In genomic region chr2:113502213-113503093, GRCh38 we compare ENCODE assay signal across 7 cellular contexts. TPM values are rescaled to one million over a fixed set of nuclear protein-coding genes. Genes with fewer than 3 reads are reported as not detected.
DNase-seq lines count a peak whose midpoint lies in the region; ATAC-seq, FAIRE-seq and TF ChIP-seq lines count a peak whose summit lies in the region.
"Not testable (repeated sequence)": the region's sequence is repeated elsewhere in the genome, so short reads cannot be mapped to it uniquely, and the experiment has no call there.

No MANE protein-coding gene starts in this region.

- TF ChIP-seq CTCF in GM13977 (IDR thresholded peaks at IDR 0.05; ENCODE audit: extremely low read depth, insufficient read depth, missing control alignments); MM.1S (IDR thresholded peaks at IDR 0.05; ENCODE audit: low read length); esophagus muscularis mucosa (IDR thresholded peaks at IDR 0.05); HepG2 (CRISPR knock-in tag; IDR thresholded peaks at IDR 0.05); prostate gland (IDR thresholded peaks at IDR 0.05): not testable (repeated sequence)

- POLR2A ChIA-PET in HepG2 (lab: Yijun Ruan, JAX) = not testable (repeated sequence)

- peak overlapping the region; percentile 79 for H3K4me3 Mint-ChIP-seq in activated T-helper 2 cell treated with anti-CD3 and anti-CD28 coated beads, Interferon-gamma antibody, Interleukin-2, Interleukin-4, amounts not matched to agents 10 μg/mL and 5 μg/mL and 100 μg/mL, durations not matched to agents 14 hours and 24 hours and 36 hours (ENCODE audit: low read depth)

- not testable (repeated sequence) for H3K36me3 ChIP-seq in MM.1S (replicated peaks; ENCODE audit: insufficient read depth, low read length); esophagus muscularis mucosa; HepG2 (replicated peaks in 1 of 2; ENCODE audit: control insufficient read depth in 1 of 2, insufficient read depth in 2 of 2, low read length in 2 of 2); prostate gland

- H3K4me3 ChIP-seq in MM.1S (ENCODE audit: low read length) = not testable (repeated sequence)
- H3K4me3 ChIP-seq in esophagus muscularis mucosa (peak overlapping the region in 3 of 4 donors; percentile 58 to 65 (median 58)), HepG2 (replicated peaks in 1 of 3; ENCODE audit: insufficient read depth in 1 of 3, low read depth in 2 of 3, low read length in 3 of 3) (peak overlapping the region; percentile 48 to 75 (median 58); a peak in 4 of 6 replicates), prostate gland (peak overlapping the region; percentile 14 to 28)

- not testable (repeated sequence) for H3K36me3 Mint-ChIP-seq in activated T-helper 2 cell treated with anti-CD3 and anti-CD28 coated beads, Interferon-gamma antibody, Interleukin-2, Interleukin-4, amounts not matched to agents 10 μg/mL and 5 μg/mL and 100 μg/mL, durations not matched to agents 14 hours and 24 hours and 36 hours (ENCODE audit: low read depth)

- CTCF ChIA-PET in HepG2 (lab: Yijun Ruan, JAX; ENCODE audit: low intra/inter-chr PET ratio, low total read pairs) = not testable (repeated sequence)

- intact Hi-C loops in activated T-helper 2 cell treated with anti-CD3 and anti-CD28 coated beads, Interferon-gamma antibody, Interleukin-2, Interleukin-4, amounts not matched to agents 10 μg/mL and 5 μg/mL and 100 μg/mL, durations not matched to agents 14 hours and 24 hours and 36 hours (cut with micrococcal nuclease) = loop anchor here (10.0 kb wide), 1 partner anchor 228 kb away; the partner anchor contains the start of gene PAX8
- intact Hi-C loops in esophagus muscularis mucosa (cut with DNase I); HepG2 (cut with micrococcal nuclease; ENCODE audit: unreplicated experiment); prostate gland (cut with DNase I): not testable (repeated sequence)

- BruUV-seq in HepG2 (replicated peaks; lab: Mats Ljungman, UMichigan) = not testable (repeated sequence)

- H3K4me1 Mint-ChIP-seq in activated T-helper 2 cell treated with anti-CD3 and anti-CD28 coated beads, Interferon-gamma antibody, Interleukin-2, Interleukin-4, amounts not matched to agents 10 μg/mL and 5 μg/mL and 100 μg/mL, durations not matched to agents 14 hours and 24 hours and 36 hours (ENCODE audit: low read depth) = peaks cover 15% of the 10 kb centered on the region

- not testable (repeated sequence) for TF ChIP-seq EP300 in esophagus muscularis mucosa (IDR thresholded peaks at IDR 0.05); HepG2 (IDR thresholded peaks at IDR 0.05; ENCODE audit: low read depth in 2 of 2, low read length in 2 of 2); HepG2 (CRISPR knock-in tag; IDR thresholded peaks at IDR 0.05; ENCODE audit: borderline replicate concordance)

- not testable (repeated sequence) for H2AFZ ChIP-seq in MM.1S (ENCODE audit: low read length); HepG2 (ENCODE audit: low read length)

- not testable (repeated sequence) for TF ChIP-seq RAD21 in HepG2 (CRISPR knock-in tag; IDR thresholded peaks at IDR 0.05)

- not testable (repeated sequence) for H3K9me2 ChIP-seq in MM.1S (replicated peaks; ENCODE audit: insufficient read depth, low read length)

- not testable (repeated sequence) for TF ChIP-seq POLR2A in esophagus muscularis mucosa (IDR thresholded peaks at IDR 0.05; ENCODE audit: low read depth); HepG2 (IDR thresholded peaks at IDR 0.05; ENCODE audit: insufficient read depth in 1 of 2, low read depth in 2 of 2, low read length in 2 of 2); prostate gland (IDR thresholded peaks at IDR 0.05)

- H3K9ac ChIP-seq in MM.1S (ENCODE audit: low read length); HepG2 (ENCODE audit: insufficient read depth, low read depth, low read length): not testable (repeated sequence)

- not testable (repeated sequence) for H3K79me2 ChIP-seq in MM.1S (ENCODE audit: low read length); HepG2 (ENCODE audit: insufficient read depth, low read length)

- in situ Hi-C loops in GM13977 (cut with MboI; ENCODE audit: low pct_unique_long_range_greater_than_20kb, low sequenced_read_pairs, unreplicated experiment); HepG2 (cut with HindIII; ENCODE audit: extremely low pct_ligation_motif_present, low pct_unique_long_range_greater_than_20kb): not testable (repeated sequence)

- H3K4me2 ChIP-seq in MM.1S (ENCODE audit: low read depth, low read length) (peak overlapping the region; percentile 6; the same call in 1 of the 2 replicates), HepG2 (ENCODE audit: low read depth, low read length) (peak overlapping the region; percentile 92)

- no CpG with 5 or more reads among the region's 73 CpGs for WGBS in esophagus muscularis mucosa
- 12% methylated on average over 37 of the region's 73 CpGs for WGBS in HepG2 (ENCODE audit: low lambda C conversion rate)
- 4% methylated on average over 56 of the region's 73 CpGs for WGBS in prostate gland

- ATAC-seq in HG02571 (IDR thresholded peaks at IDR 0.05; ENCODE audit: unreplicated experiment) (peak; percentile 24), HepG2 (peak; percentile 59)

- H3K4me1 ChIP-seq in MM.1S (ENCODE audit: low read length); prostate gland (replicated peaks): not testable (repeated sequence)
- H3K4me1 ChIP-seq in esophagus muscularis mucosa (peaks cover 0 to 36% (median 27%) of the 10 kb centered on the region in 4 donors), HepG2 (ENCODE audit: insufficient read depth, low read length) (peaks cover 17% of the 10 kb centered on the region)

- peak; percentile 16 for DNase-seq in GM13977 (ENCODE audit: low spot score)
- not testable (repeated sequence) for DNase-seq in MM.1S; activated T-helper 2 cell treated with anti-CD3 and anti-CD28 coated beads, Interferon-gamma antibody, Interleukin-2, Interleukin-4, amounts not matched to agents 10 μg/mL and 5 μg/mL and 100 μg/mL, durations not matched to agents 14 hours and 24 hours and 36 hours (ENCODE audit: low spot score); HepG2 (ENCODE audit: low spot score); prostate gland (ENCODE audit: low spot score)
- peak; percentile 55 for DNase-seq in esophagus muscularis mucosa (ENCODE audit: extremely low spot score)

- H3K27ac ChIP-seq in MM.1S (ENCODE audit: low read length); esophagus muscularis mucosa (replicated peaks in 1 of 4); HepG2 (ENCODE audit: extremely low read length, insufficient read depth, low read length); prostate gland: not testable (repeated sequence)

- H3F3A ChIP-seq in MM.1S (ENCODE audit: insufficient read depth, low read length) = not testable (repeated sequence)

- H4K20me1 ChIP-seq in MM.1S (ENCODE audit: insufficient read depth, low read length); HepG2 (ENCODE audit: insufficient read depth, low read length): not testable (repeated sequence)

- not testable (repeated sequence) for H3K9me3 Mint-ChIP-seq in activated T-helper 2 cell treated with anti-CD3 and anti-CD28 coated beads, Interferon-gamma antibody, Interleukin-2, Interleukin-4, amounts not matched to agents 10 μg/mL and 5 μg/mL and 100 μg/mL, durations not matched to agents 14 hours and 24 hours and 36 hours

- FAIRE-seq in HepG2 (lab: Jason Lieb, UNC) = not testable (repeated sequence)

- not testable (repeated sequence) for H3K9me3 ChIP-seq in MM.1S (replicated peaks; ENCODE audit: insufficient read depth, low read length); esophagus muscularis mucosa; HepG2 (ENCODE audit: low read length); prostate gland

- peaks cover 36% of the 10 kb centered on the region for H3K27me3 Mint-ChIP-seq in activated T-helper 2 cell treated with anti-CD3 and anti-CD28 coated beads, Interferon-gamma antibody, Interleukin-2, Interleukin-4, amounts not matched to agents 10 μg/mL and 5 μg/mL and 100 μg/mL, durations not matched to agents 14 hours and 24 hours and 36 hours (ENCODE audit: low read depth)

- H3K27me3 ChIP-seq in MM.1S (replicated peaks; ENCODE audit: insufficient read depth, low read length); prostate gland (replicated peaks; ENCODE audit: insufficient read depth): not testable (repeated sequence)
- H3K27me3 ChIP-seq in esophagus muscularis mucosa (peaks cover 0 to 69% (median 19%) of the 10 kb centered on the region in 4 donors), HepG2 (ENCODE audit: control insufficient read depth in 1 of 2, insufficient read depth in 2 of 2, low read length in 2 of 2) (peaks cover 0 to 19% of the 10 kb centered on the region in 2 experiments; a peak in 4 of 5 replicates)

- peak overlapping the region; percentile 52 for H3K27ac Mint-ChIP-seq in activated T-helper 2 cell treated with anti-CD3 and anti-CD28 coated beads, Interferon-gamma antibody, Interleukin-2, Interleukin-4, amounts not matched to agents 10 μg/mL and 5 μg/mL and 100 μg/mL, durations not matched to agents 14 hours and 24 hours and 36 hours

RNA-seq across cellular contexts. Expression of gene FOXD4L1, which starts 4.0 kb away (rescaled TPM):
- 0.14 and 0.30 TPM in 2 replicates for total RNA-seq in activated T-helper 2 cell treated with anti-CD3 and anti-CD28 coated beads, Interferon-gamma antibody, Interleukin-2, Interleukin-4, amounts not matched to agents 10 μg/mL and 5 μg/mL and 100 μg/mL, durations not matched to agents 14 hours and 24 hours and 36 hours
- total RNA-seq in esophagus muscularis mucosa (under 1 TPM in 2 of 4 donors, not detected in 2; 0.17 to 0.42 TPM), HepG2 (2016; rRNA removed; fragmentation: Illumina TruSeq; extraction: Trizol) (0.14 and 0.29 TPM in 2 replicates), prostate gland (not detected)
- not detected in 2 replicates for total RNA-seq in HepG2 (2016; cell fraction: cytosol; rRNA removed; fragmentation: Illumina TruSeq; extraction: Trizol; ENCODE audit: low read depth)
- total RNA-seq in HepG2 (2016; cell fraction: insoluble cytoplasmic fraction; rRNA removed; fragmentation: Illumina TruSeq; extraction: Trizol) = 0.30 TPM in 1 of 2 replicates, not detected in the other
- 0.07 and 0.15 TPM in 2 replicates for total RNA-seq in HepG2 (2016; cell fraction: membrane; rRNA removed; fragmentation: Illumina TruSeq; extraction: Trizol)
- total RNA-seq in HepG2 (2016; cell fraction: nucleus; rRNA removed; fragmentation: Illumina TruSeq; extraction: Trizol) = 0.71 and 0.72 TPM in 2 replicates
- 0.18 and 0.26 TPM in 2 replicates for polyA plus RNA-seq in HepG2 (2011; rRNA removed)
- polyA plus RNA-seq in HepG2 (2011; cell fraction: cytosol; rRNA removed) = 0.09 and 0.12 TPM in 2 replicates
- polyA plus RNA-seq in HepG2 (2011; cell fraction: nucleus; rRNA removed) = 1.4 TPM in 2 replicates
- polyA plus RNA-seq in HepG2 (2012) = 0.05 and 0.20 TPM in 2 replicates
- 0.07 and 0.08 TPM in 2 replicates for polyA plus RNA-seq in HepG2 (2016; cell fraction: cytosol; fragmentation: Illumina TruSeq; extraction: Trizol; ENCODE audit: low read depth)
- 0.17 TPM in 1 of 2 replicates, not detected in the other for polyA plus RNA-seq in HepG2 (2016; cell fraction: insoluble cytoplasmic fraction; fragmentation: Illumina TruSeq; extraction: Trizol; ENCODE audit: low read depth)
- 0.21 and 0.22 TPM in 2 replicates for polyA plus RNA-seq in HepG2 (2016; cell fraction: membrane; fragmentation: Illumina TruSeq; extraction: Trizol; ENCODE audit: low read depth)
- polyA plus RNA-seq in HepG2 (2016; cell fraction: nucleus; fragmentation: Illumina TruSeq; extraction: Trizol; ENCODE audit: insufficient read depth, low read depth) = 1.1 and 1.6 TPM in 2 replicates
- 0.16 and 0.70 TPM in 2 replicates for polyA minus RNA-seq in HepG2 (2011; rRNA and poly(A)+ RNA removed; ENCODE audit: low replicate concordance)
- polyA minus RNA-seq in HepG2 (2011; cell fraction: cytosol; rRNA and poly(A)+ RNA removed) = not detected in 2 replicates
- 2.8 and 4.1 TPM in 2 replicates for polyA minus RNA-seq in HepG2 (2011; cell fraction: nucleus; rRNA and poly(A)+ RNA removed)
